1 cellular context compared by ENCODE assay signal in the genomic region with DNA sequence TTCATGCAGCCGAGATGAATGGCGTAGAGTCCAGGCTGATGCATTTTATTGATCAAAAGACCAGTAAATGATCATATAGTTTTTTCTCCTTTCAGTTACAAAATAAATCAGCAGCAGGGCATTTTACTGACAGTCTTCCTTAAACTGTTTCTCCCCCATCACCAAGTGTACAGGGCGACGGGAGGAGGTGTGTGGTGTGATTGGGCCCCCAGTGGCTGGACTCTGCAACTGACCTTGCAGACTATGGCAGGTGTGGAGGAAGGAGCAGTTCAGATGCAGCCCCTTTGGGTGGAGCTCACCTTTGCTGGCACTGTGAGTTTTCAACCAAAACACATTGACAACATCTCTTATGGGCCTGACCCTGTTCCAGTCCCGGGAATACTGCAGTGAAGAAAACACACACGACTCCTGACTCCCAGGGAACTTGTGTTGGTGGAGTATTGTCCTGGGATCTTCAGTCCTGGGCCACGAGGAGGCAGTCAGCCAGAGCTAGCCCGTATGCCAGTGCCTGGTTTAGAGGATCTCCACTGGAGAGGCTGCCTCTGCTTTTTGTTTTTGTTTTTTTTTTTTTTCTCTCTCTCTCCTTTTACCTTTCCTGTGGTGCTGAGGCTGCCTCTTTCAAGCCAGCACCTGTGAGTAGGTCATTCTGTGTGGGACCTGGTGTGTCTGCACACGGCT.
TF ChIP-seq lines count a peak whose summit lies in the region.

No MANE protein-coding gene starts in this region.

TF ChIP-seq in IMR-90, 13 proteins besides CTCF, POLR2A, EP300 and RAD21:
- TF ChIP-seq NFE2L2 (IDR thresholded peaks at IDR 0.05; ENCODE audit: low read depth, low read length) (no peak), MXI1 (IDR thresholded peaks at IDR 0.05; ENCODE audit: borderline replicate concordance, low read depth, low read length) (no peak), MAFK (IDR thresholded peaks at IDR 0.05; ENCODE audit: low read depth, low read length) (no peak)
- TF ChIP-seq, protein P1, sequence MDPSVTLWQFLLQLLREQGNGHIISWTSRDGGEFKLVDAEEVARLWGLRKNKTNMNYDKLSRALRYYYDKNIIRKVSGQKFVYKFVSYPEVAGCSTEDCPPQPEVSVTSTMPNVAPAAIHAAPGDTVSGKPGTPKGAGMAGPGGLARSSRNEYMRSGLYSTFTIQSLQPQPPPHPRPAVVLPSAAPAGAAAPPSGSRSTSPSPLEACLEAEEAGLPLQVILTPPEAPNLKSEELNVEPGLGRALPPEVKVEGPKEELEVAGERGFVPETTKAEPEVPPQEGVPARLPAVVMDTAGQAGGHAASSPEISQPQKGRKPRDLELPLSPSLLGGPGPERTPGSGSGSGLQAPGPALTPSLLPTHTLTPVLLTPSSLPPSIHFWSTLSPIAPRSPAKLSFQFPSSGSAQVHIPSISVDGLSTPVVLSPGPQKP (IDR thresholded peaks at IDR 0.05; ENCODE audit: borderline replicate concordance, low read depth, low read length): no peak
